1 cellular context compared by ENCODE assay signal in the genomic region with DNA sequence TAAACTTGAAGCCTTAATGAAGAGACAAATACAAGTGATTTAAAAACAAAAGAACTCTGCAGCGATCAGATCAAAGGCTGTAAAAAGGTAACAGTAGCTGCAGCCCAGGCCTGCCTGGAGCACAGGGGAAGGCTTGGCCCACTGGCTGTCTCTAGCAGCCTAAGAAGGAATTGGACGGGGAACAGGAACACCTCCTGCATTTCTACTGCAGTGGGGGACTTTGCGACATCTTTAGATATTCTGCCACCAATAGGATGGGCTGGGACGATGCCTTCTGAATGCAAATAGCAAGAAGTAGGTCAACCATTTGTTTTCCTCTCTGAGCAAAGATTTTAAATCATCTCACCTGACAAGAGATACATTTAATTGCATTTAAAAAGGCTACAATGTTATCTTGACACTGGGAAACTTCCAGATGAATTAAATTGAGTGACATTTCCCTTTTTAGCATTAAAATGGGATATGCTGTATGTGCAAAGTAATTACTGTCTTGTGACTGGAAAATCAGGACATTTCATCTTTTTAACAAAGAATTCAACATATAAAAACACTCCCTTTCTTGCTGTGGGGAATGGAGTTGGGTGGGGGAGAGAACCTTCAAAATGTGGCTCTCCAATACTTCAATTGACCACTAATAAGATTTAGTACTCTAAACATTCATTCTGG.
TF ChIP-seq lines count a peak whose summit lies in the region.

No MANE protein-coding gene starts in this region.

TF ChIP-seq in WTC11, 78 proteins besides CTCF, POLR2A, EP300 and RAD21 (continued from another document):
- TF ChIP-seq, protein P1, sequence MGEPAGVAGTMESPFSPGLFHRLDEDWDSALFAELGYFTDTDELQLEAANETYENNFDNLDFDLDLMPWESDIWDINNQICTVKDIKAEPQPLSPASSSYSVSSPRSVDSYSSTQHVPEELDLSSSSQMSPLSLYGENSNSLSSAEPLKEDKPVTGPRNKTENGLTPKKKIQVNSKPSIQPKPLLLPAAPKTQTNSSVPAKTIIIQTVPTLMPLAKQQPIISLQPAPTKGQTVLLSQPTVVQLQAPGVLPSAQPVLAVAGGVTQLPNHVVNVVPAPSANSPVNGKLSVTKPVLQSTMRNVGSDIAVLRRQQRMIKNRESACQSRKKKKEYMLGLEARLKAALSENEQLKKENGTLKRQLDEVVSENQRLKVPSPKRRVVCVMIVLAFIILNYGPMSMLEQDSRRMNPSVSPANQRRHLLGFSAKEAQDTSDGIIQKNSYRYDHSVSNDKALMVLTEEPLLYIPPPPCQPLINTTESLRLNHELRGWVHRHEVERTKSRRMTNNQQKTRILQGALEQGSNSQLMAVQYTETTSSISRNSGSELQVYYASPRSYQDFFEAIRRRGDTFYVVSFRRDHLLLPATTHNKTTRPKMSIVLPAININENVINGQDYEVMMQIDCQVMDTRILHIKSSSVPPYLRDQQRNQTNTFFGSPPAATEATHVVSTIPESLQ (CRISPR knock-in tag; IDR thresholded peaks at IDR 0.05) = no peak
- TF ChIP-seq ZNF671 (CRISPR knock-in tag; IDR thresholded peaks at IDR 0.05) = no peak
- TF ChIP-seq ZNF138 (CRISPR knock-in tag; conservative IDR thresholded peaks at IDR 0.05) = no peak
- no peak for TF ChIP-seq ARID4B (CRISPR knock-in tag; IDR thresholded peaks at IDR 0.05; ENCODE audit: borderline replicate concordance)
- TF ChIP-seq ZNF219 (CRISPR knock-in tag; IDR thresholded peaks at IDR 0.05; ENCODE audit: borderline replicate concordance) = no peak
- no peak for TF ChIP-seq E2F1 (CRISPR knock-in tag; IDR thresholded peaks at IDR 0.05)
- TF ChIP-seq AR (CRISPR knock-in tag; IDR thresholded peaks at IDR 0.05) = no peak
- no peak for TF ChIP-seq TEAD4 (CRISPR knock-in tag; IDR thresholded peaks at IDR 0.05)
